In genomic region chr14:70186826-70187483, GRCh38 we compare ENCODE assay signal across 9 cellular contexts. TPM values are rescaled to one million over a fixed set of nuclear protein-coding genes. Genes with fewer than 3 reads are reported as not detected.
DNase-seq lines count a peak whose midpoint lies in the region; ATAC-seq and TF ChIP-seq lines count a peak whose summit lies in the region.
"Had no signal": no experiment of that assay in that cellular context is flagged by ENCODE, and none has a peak within 500 bp of the region (broad histone marks: within the 10 kb centered on the region; RNA-seq: fewer than 3 reads in every experiment).

No MANE protein-coding gene starts in this region.

- no peak for TF ChIP-seq CTCF in AG09309 (IDR thresholded peaks at IDR 0.05; ENCODE audit: control insufficient read depth, insufficient read depth, low read depth, low read length, missing control alignments)

- H3K27me3 ChIP-seq in iPS-18a (ENCODE audit: control insufficient read depth, insufficient read depth, low read length) (peaks cover 68% of the 10 kb centered on the region), subcutaneous abdominal adipose tissue (ENCODE audit: control insufficient read depth in 5 of 5, insufficient read depth in 4 of 5, low read length in 5 of 5) (peaks cover 21 to 59% (median 33%) of the 10 kb centered on the region in 5 donors)

- H3K27ac ChIP-seq in iPS-18a (ENCODE audit: low read length), result no peak overlapping the region
- no peak overlapping the region for H3K27ac ChIP-seq in subcutaneous abdominal adipose tissue (ENCODE audit: low read depth, low read length)
- H3K27ac ChIP-seq: epithelial cell of prostate had no signal

- H3K9me3 ChIP-seq in iPS-18a (ENCODE audit: control insufficient read depth, low read depth, low read length), result no peaks in the 10 kb centered on the region
- no peaks in the 10 kb centered on the region for H3K9me3 ChIP-seq in subcutaneous abdominal adipose tissue (ENCODE audit: control insufficient read depth in 5 of 5, low read length in 5 of 5)

- H3K4me1 ChIP-seq in iPS-18a (ENCODE audit: control insufficient read depth, low read depth, low read length) (peaks cover 20% of the 10 kb centered on the region), subcutaneous abdominal adipose tissue (ENCODE audit: control insufficient read depth in 5 of 5, insufficient read depth in 5 of 5, low read length in 5 of 5) (peaks cover 0 to 28% (median 26%) of the 10 kb centered on the region in 5 donors)

- no peak for ATAC-seq in activated T-cell treated with anti-CD3 and anti-CD28 coated beads, Interleukin-2, amount 50 U/mL, for 72 hours (replicated peaks in 1 of 2)
- ATAC-seq in HG02610 (IDR thresholded peaks at IDR 0.05; ENCODE audit: unreplicated experiment), result no peak
- no peak for ATAC-seq in GM21381 (IDR thresholded peaks at IDR 0.05; ENCODE audit: unreplicated experiment)

- H3K4me3 Mint-ChIP-seq in activated T-cell treated with anti-CD3 and anti-CD28 coated beads, Interleukin-2, amount 50 U/mL, for 72 hours, result peak overlapping the region; percentile 77 to 89

- H3K36me3 Mint-ChIP-seq in activated T-cell treated with anti-CD3 and anti-CD28 coated beads, Interleukin-2, amount 50 U/mL, for 72 hours (ENCODE audit: insufficient read depth in 2 of 2), result peaks cover 1 to 2% of the 10 kb centered on the region in 2 donors

- H3K27me3 Mint-ChIP-seq in activated T-cell treated with anti-CD3 and anti-CD28 coated beads, Interleukin-2, amount 50 U/mL, for 72 hours (ENCODE audit: low read depth), result peaks cover 61% of the 10 kb centered on the region

- TF ChIP-seq POLR2A in GM19193 (IDR thresholded peaks at IDR 0.05; ENCODE audit: extremely low read depth, insufficient read depth, insufficient read length), result peak; percentile 17

- DNase-seq in AG09309 (ENCODE audit: low read depth) (no peak), kidney tubule cell (ENCODE audit: low spot score) (no peak)
- peak; percentile 15 to 17 for DNase-seq in activated T-cell treated with anti-CD3 and anti-CD28 coated beads, Interleukin-2, amount 50 U/mL, for 72 hours

- H3K4me3 ChIP-seq in AG09309 (ENCODE audit: control insufficient read depth, low read depth, low read length) (peak overlapping the region; percentile 49), iPS-18a (ENCODE audit: low read length) (peak overlapping the region; percentile 77), subcutaneous abdominal adipose tissue (ENCODE audit: low read depth in 1 of 5, low read length in 5 of 5) (peak overlapping the region; percentile 30 to 57 (median 56))

- H3K36me3 ChIP-seq in iPS-18a (ENCODE audit: control insufficient read depth, low read depth, low read length) (no peaks in the 10 kb centered on the region), subcutaneous abdominal adipose tissue (ENCODE audit: control insufficient read depth in 5 of 5, insufficient read depth in 5 of 5, low read length in 5 of 5) (no peaks in the 10 kb centered on the region)

- H3K27ac Mint-ChIP-seq in activated T-cell treated with anti-CD3 and anti-CD28 coated beads, Interleukin-2, amount 50 U/mL, for 72 hours, result no peak overlapping the region

- H3K9ac ChIP-seq in iPS-18a (ENCODE audit: low read length), result no peak overlapping the region
- H3K9ac ChIP-seq in subcutaneous abdominal adipose tissue (ENCODE audit: low read length in 5 of 5), result no peak overlapping the region

- no peaks in the 10 kb centered on the region for H3K9me3 Mint-ChIP-seq in activated T-cell treated with anti-CD3 and anti-CD28 coated beads, Interleukin-2, amount 50 U/mL, for 72 hours

- H3K4me1 Mint-ChIP-seq in activated T-cell treated with anti-CD3 and anti-CD28 coated beads, Interleukin-2, amount 50 U/mL, for 72 hours (ENCODE audit: low read depth), result peaks cover 20% of the 10 kb centered on the region

RNA-seq across cellular contexts. Expression of gene SLC8A3, which starts 1.8 kb away (rescaled TPM):
- under 1 TPM; 0.55 to 0.93 TPM for total RNA-seq in activated T-cell treated with anti-CD3 and anti-CD28 coated beads, Interleukin-2, amount 50 U/mL, for 72 hours

Comparison
In these comparisons a context has a peak if more than half of its experiments do, and no peak if none do; other contexts are left out.
1. DNase-seq: peak in activated T-cell treated with anti-CD3 and anti-CD28 coated beads, Interleukin-2, amount 50 U/mL, for 72 hours (2 of 2); none in AG09309 (single experiment) and kidney tubule cell (single experiment).
2. Peak in every context shown above with its lines, with median percentiles within 50 percentile points of each other: H3K4me3 ChIP-seq.